Comparison of ENCODE assay signal across 8 cellular contexts in the genomic region with DNA sequence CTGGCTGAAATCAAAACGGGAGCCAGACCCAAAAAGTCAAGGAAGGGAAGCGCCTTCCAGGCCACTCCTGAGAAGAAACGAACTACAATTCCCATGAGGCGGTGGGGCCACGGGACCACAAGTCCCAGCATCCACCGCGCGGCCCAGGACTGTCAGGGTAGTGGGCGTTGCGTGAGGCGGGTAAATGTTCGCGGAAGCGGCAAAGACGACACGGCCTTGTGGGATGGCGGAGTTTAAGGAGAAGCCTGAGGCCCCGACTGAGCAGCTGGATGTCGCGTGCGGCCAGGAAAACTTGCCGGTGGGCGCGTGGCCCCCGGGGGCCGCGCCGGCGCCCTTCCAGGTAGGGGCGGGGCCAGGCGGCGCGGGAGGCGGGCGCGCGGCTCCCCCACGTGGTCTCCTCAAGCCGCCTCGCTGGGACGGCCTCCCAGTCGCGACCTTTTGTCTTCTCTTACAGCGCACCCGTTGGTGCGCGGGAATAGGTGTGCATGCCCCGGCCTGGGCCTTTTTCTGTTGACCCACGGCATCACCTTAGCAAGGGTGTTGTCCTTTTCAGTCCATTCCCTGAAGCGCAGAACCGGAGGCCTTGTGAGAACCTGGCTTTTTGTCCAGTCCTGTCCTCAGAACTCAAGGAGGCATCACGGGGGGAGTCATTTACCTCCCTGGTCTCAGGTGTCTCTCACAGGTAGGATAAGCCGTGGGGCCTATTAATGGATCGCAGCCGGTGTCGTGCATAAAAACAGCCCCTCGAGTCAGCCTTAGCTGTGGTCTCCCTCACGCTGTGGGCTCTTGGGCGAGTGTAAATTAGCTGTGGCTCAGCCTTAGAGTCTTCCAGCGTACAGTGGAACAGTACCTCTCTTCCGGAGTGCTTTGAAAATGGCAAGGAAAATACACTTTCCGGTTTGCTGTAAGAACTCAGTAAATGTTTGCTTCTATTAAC. TPM values are rescaled to one million over a fixed set of nuclear protein-coding genes. Genes with fewer than 3 reads are reported as not detected.
DNase-seq lines count a peak whose midpoint lies in the region; ATAC-seq, FAIRE-seq and TF ChIP-seq lines count a peak whose summit lies in the region.

A gene (plus strand): TSS at position 183 of the 937 bp plus-strand sequence. CDS start 2 bp downstream, at position 185.

- H3K36me3 ChIP-seq in HUES6 (ENCODE audit: control insufficient read depth, insufficient read depth, low read length): peaks cover 7% of the 10 kb centered on the region
- H3K36me3 ChIP-seq in PC-3 (ENCODE audit: low read depth, low read length): no peaks in the 10 kb centered on the region
- H3K36me3 ChIP-seq in mucosa of rectum (ENCODE audit: control insufficient read depth in 2 of 2, insufficient read depth in 2 of 2, low read length in 2 of 2): no peaks in the 10 kb centered on the region

- BruUV-seq in PC-3 (replicated peaks; lab: Mats Ljungman, UMichigan): TSS peak; percentile 44

- CTCF ChIA-PET in PC-3 (lab: Charles Lee): no interaction called here

- no peaks in the 10 kb centered on the region for H3K9me2 ChIP-seq in PC-3 (replicated peaks; ENCODE audit: low read length)

- H3K4me2 ChIP-seq in PC-3 (ENCODE audit: low read length): peak within 1 kb of the TSS; percentile 99

- peak within 1 kb of the TSS; percentile 98 for H2AFZ ChIP-seq in PC-3 (ENCODE audit: low read length)

- peak within 1 kb of the TSS; percentile 81 for H3K27ac ChIP-seq in HUES6 (ENCODE audit: low read depth, low read length)
- peak within 1 kb of the TSS; percentile 47 for H3K27ac ChIP-seq in PC-3 (ENCODE audit: low read length)
- peak within 1 kb of the TSS; percentile 81 to 92 for H3K27ac ChIP-seq in mucosa of rectum (ENCODE audit: low read depth in 2 of 2, low read length in 2 of 2)

- H3F3A ChIP-seq in PC-3 (ENCODE audit: low read length, unreplicated experiment): no peaks in the 10 kb centered on the region

- FAIRE-seq in D721Med (lab: Jason Lieb, UNC): no peak

- H4K20me1 ChIP-seq in PC-3 (ENCODE audit: low read length): no peaks in the 10 kb centered on the region

- H3K4me3 ChIP-seq in HUES6 (ENCODE audit: low read depth, low read length) (peak within 1 kb of the TSS; percentile 86), PC-3 (ENCODE audit: low read length) (peak within 1 kb of the TSS; percentile 89), epithelial cell of proximal tubule (ENCODE audit: low read depth, low read length) (peak within 1 kb of the TSS; percentile 90), mucosa of rectum (ENCODE audit: low read length in 2 of 2) (peak within 1 kb of the TSS; percentile 71 to 98)

- intact Hi-C loops in PC-3 (cut with micrococcal nuclease): no loop called here

- H3K27me3 ChIP-seq in HUES6 (ENCODE audit: control insufficient read depth, insufficient read depth, low read length) (no peaks in the 10 kb centered on the region), PC-3 (ENCODE audit: low read length) (no peaks in the 10 kb centered on the region), mucosa of rectum (ENCODE audit: control insufficient read depth in 2 of 2, insufficient read depth in 2 of 2, low read length in 2 of 2) (no peaks in the 10 kb centered on the region)

- no peaks in the 10 kb centered on the region for H3K9me3 ChIP-seq in HUES6 (ENCODE audit: control insufficient read depth, insufficient read depth, low read depth, low read length)
- no peaks in the 10 kb centered on the region for H3K9me3 ChIP-seq in PC-3 (ENCODE audit: low read length)
- H3K9me3 ChIP-seq in mucosa of rectum (ENCODE audit: control insufficient read depth in 2 of 2, low read length in 2 of 2): no peaks in the 10 kb centered on the region

- POLR2A ChIA-PET in PC-3 (lab: Charles Lee; ENCODE audit: unreplicated experiment): no interaction called here

- TF ChIP-seq CTCF in D721Med (IDR thresholded peaks at IDR 0.05; ENCODE audit: insufficient read depth, missing control alignments) (no peak), PC-3 (conservative IDR thresholded peaks at IDR 0.05; ENCODE audit: low read depth, low read length) (no peak), epithelial cell of proximal tubule (conservative IDR thresholded peaks at IDR 0.05; ENCODE audit: low read depth, low read length) (no peak)

- H3K79me2 ChIP-seq in PC-3 (ENCODE audit: low read length): peaks cover 17% of the 10 kb centered on the region

- peaks cover 6% of the 10 kb centered on the region; the same call in 1 of the 2 replicates for H3K4me1 ChIP-seq in HUES6 (ENCODE audit: control insufficient read depth, insufficient read depth, low read length)
- H3K4me1 ChIP-seq in PC-3 (ENCODE audit: insufficient read depth, low read length): peaks cover 9% of the 10 kb centered on the region; the same call in 1 of the 2 replicates
- peaks cover 0 to 7% of the 10 kb centered on the region in 2 donors for H3K4me1 ChIP-seq in mucosa of rectum (ENCODE audit: control insufficient read depth in 2 of 2, insufficient read depth in 2 of 2, low read length in 2 of 2)

- peak; percentile 98 for ATAC-seq in GM21447 (IDR thresholded peaks at IDR 0.05; ENCODE audit: unreplicated experiment)
- peak; percentile 94 for ATAC-seq in PC-3

- H3K9ac ChIP-seq in HUES6 (ENCODE audit: low read length): peak within 1 kb of the TSS; percentile 95
- peak within 1 kb of the TSS; percentile 84 for H3K9ac ChIP-seq in PC-3 (ENCODE audit: low read length)
- peak within 1 kb of the TSS; percentile 70 to 90 for H3K9ac ChIP-seq in mucosa of rectum (ENCODE audit: low read depth in 1 of 2, low read length in 2 of 2)

- DNase-seq in D721Med (ENCODE audit: insufficient read length, low spot score): peak; percentile 61
- DNase-seq in PC-3: peak; percentile 85
- DNase-seq in activated T-cell treated with anti-CD3 and anti-CD28 coated beads for 48 hours (ENCODE audit: low read depth): peak; percentile 80
- DNase-seq in epithelial cell of proximal tubule (ENCODE audit: low read depth): no peak
- DNase-seq in stimulated activated CD8-positive, alpha-beta memory T cell treated with anti-CD3 and anti-CD28 coated beads, Interleukin-4, amount 100 ng/mL, for 48 hours: peak; percentile 89

RNA-seq across cellular contexts. Expression of the gene that starts here (rescaled TPM):
- 12.8 and 17.5 TPM in 2 replicates for total RNA-seq in PC-3 (2014; rRNA removed)
- 18.4 and 19.5 TPM in 2 replicates for total RNA-seq in epithelial cell of proximal tubule
